Comparison of ENCODE assay signal across 31 cellular contexts in genomic region chr9:122791872-122792669, GRCh38. TPM values are rescaled to one million over a fixed set of nuclear protein-coding genes. Genes with fewer than 3 reads are reported as not detected.
"Had no signal": no experiment of that assay in that cellular context is flagged by ENCODE, and none has a peak within 500 bp of the region (broad histone marks: within the 10 kb centered on the region; RNA-seq: fewer than 3 reads in every experiment).

No MANE protein-coding gene starts in this region.

- H3K4me3 Mint-ChIP-seq: activated CD8-positive, alpha-beta T cell treated with anti-CD3 and anti-CD28 coated beads for 36 hours; activated naive CD8-positive, alpha-beta T cell treated with anti-CD3 and anti-CD28 coated beads, Interleukin-2, amount 50 U/mL, for 24 hours; activated T-cell treated with anti-CD3 and anti-CD28 coated beads, Interleukin-2, amount 50 U/mL, for 24 hours; activated T-helper 1 cell treated with anti-CD3 and anti-CD28 coated beads, Interleukin-12 subunit alpha, Interleukin-12 subunit beta, Interleukin-2, Interleukin-4 antibody, amounts not matched to agents 30 ng/mL and 10 ng/mL and 1 ng/mL, durations not matched to agents 14 hours and 24 hours and 36 hours had no signal

- H3K27ac Mint-ChIP-seq: activated CD8-positive, alpha-beta T cell treated with anti-CD3 and anti-CD28 coated beads for 36 hours; activated naive CD4-positive, alpha-beta T cell treated with anti-CD3 and anti-CD28 coated beads, Interleukin-2, amount 50 U/mL, for 72 hours; activated naive CD8-positive, alpha-beta T cell treated with anti-CD3 and anti-CD28 coated beads, Interleukin-2, amount 50 U/mL, for 24 hours; activated T-cell treated with anti-CD3 and anti-CD28 coated beads, Interleukin-2, amount 50 U/mL, for 24 hours; activated T-helper 1 cell treated with anti-CD3 and anti-CD28 coated beads, Interleukin-12 subunit alpha, Interleukin-12 subunit beta, Interleukin-2, Interleukin-4 antibody, amounts not matched to agents 30 ng/mL and 10 ng/mL and 1 ng/mL, durations not matched to agents 14 hours and 24 hours and 36 hours had no signal

- H3K36me3 Mint-ChIP-seq: activated naive CD4-positive, alpha-beta T cell treated with anti-CD3 and anti-CD28 coated beads, Interleukin-2, amount 50 U/mL, for 72 hours had no signal

- ATAC-seq: activated CD4-positive, CD25-positive, alpha-beta regulatory T cell treated with anti-CD3 and anti-CD28 coated beads, Interleukin-2, amount 50 U/mL, for 24 hours; activated CD8-positive, alpha-beta T cell treated with anti-CD3 and anti-CD28 coated beads for 36 hours; activated naive CD4-positive, alpha-beta T cell treated with anti-CD3 and anti-CD28 coated beads, Interleukin-2, amount 50 U/mL, for 72 hours; activated naive CD8-positive, alpha-beta T cell treated with anti-CD3 and anti-CD28 coated beads, Interleukin-2, amount 50 U/mL, for 24 hours; body of pancreas; Panc1; SK-N-SH treated with all-trans-retinoic acid at 6 μM for 48 hours had no signal

- H3K4me3 ChIP-seq: ascending aorta, body of pancreas, coronary artery, MG63, SJSA1 had no signal

- H3K9me3 ChIP-seq: ascending aorta, body of pancreas, MG63, SJSA1 had no signal

- FAIRE-seq: bronchial epithelial cell had no signal

- H3K4me1 Mint-ChIP-seq: activated naive CD8-positive, alpha-beta T cell treated with anti-CD3 and anti-CD28 coated beads, Interleukin-2, amount 50 U/mL, for 24 hours had no signal

- H3K27me3 ChIP-seq: ascending aorta, body of pancreas, MG63, SJSA1 had no signal

- H3K27me3 Mint-ChIP-seq: activated CD8-positive, alpha-beta T cell treated with anti-CD3 and anti-CD28 coated beads for 36 hours; activated naive CD8-positive, alpha-beta T cell treated with anti-CD3 and anti-CD28 coated beads, Interleukin-2, amount 50 U/mL, for 24 hours; activated T-cell treated with anti-CD3 and anti-CD28 coated beads, Interleukin-2, amount 50 U/mL, for 24 hours had no signal

- H3K9me3 Mint-ChIP-seq: activated CD8-positive, alpha-beta T cell treated with anti-CD3 and anti-CD28 coated beads for 36 hours; activated naive CD8-positive, alpha-beta T cell treated with anti-CD3 and anti-CD28 coated beads, Interleukin-2, amount 50 U/mL, for 24 hours; activated T-cell treated with anti-CD3 and anti-CD28 coated beads, Interleukin-2, amount 50 U/mL, for 24 hours had no signal

- DNase-seq: activated CD4-positive, alpha-beta T cell treated with anti-CD3 and anti-CD28 coated beads for 4 hours; activated CD8-positive, alpha-beta T cell treated with anti-CD3 and anti-CD28 coated beads for 36 hours; activated effector memory CD4-positive, alpha-beta T cell treated with Interleukin-2 at 50 U/mL for 16 hours; activated naive CD4-positive, alpha-beta T cell treated with Interleukin-2 at 50 U/mL for 16 hours; activated naive CD8-positive, alpha-beta T cell treated with anti-CD3 and anti-CD28 coated beads, Interleukin-2, amount 50 U/mL, for 24 hours; activated T-cell treated with anti-CD3 and anti-CD28 coated beads, Interleukin-2, amount 50 U/mL, for 24 hours; amniotic stem cell; body of pancreas; central memory CD4-positive, alpha-beta T cell; MG63; NCI-H1105; NCI-H1436; NCI-H1694 treated with DMSO at 0.1 percent for 48 hours; NCI-H2029 treated with DMSO at 0.1 percent for 48 hours; NCI-H345; NCI-H524; OCI-M1; Right ventricle myocardium superior; SW 1271 had no signal

- H3K4me1 ChIP-seq: ascending aorta, body of pancreas, SJSA1 had no signal

- H3K27ac ChIP-seq: ascending aorta, body of pancreas, coronary artery, RWPE1, SJSA1 had no signal

- H3K36me3 ChIP-seq: ascending aorta, MG63, SJSA1 had no signal

RNA-seq across cellular contexts. Expression of gene OR5C1, which starts 3.3 kb away (rescaled TPM):
- total RNA-seq: activated CD8-positive, alpha-beta T cell treated with anti-CD3 and anti-CD28 coated beads for 36 hours; activated naive CD4-positive, alpha-beta T cell treated with anti-CD3 and anti-CD28 coated beads, Interleukin-2, amount 50 U/mL, for 72 hours; activated T-helper 1 cell treated with anti-CD3 and anti-CD28 coated beads, Interleukin-12 subunit alpha, Interleukin-12 subunit beta, Interleukin-2, Interleukin-4 antibody, amounts not matched to agents 30 ng/mL and 10 ng/mL and 1 ng/mL, durations not matched to agents 14 hours and 24 hours and 36 hours; ascending aorta; body of pancreas; bronchial epithelial cell; chondrocyte; Right ventricle myocardium superior; SJSA1; T-helper 1 cell treated with Interleukin-12 subunit alpha and Interleukin-12 subunit beta and Interleukin-4 antibody, amounts not matched to agents 30 ng/mL and 1 ng/mL, for 36 hours had no signal

RNA-seq across cellular contexts. Expression of gene OR1K1, which starts 7.9 kb away (rescaled TPM):
- total RNA-seq: activated CD8-positive, alpha-beta T cell treated with anti-CD3 and anti-CD28 coated beads for 36 hours; activated naive CD4-positive, alpha-beta T cell treated with anti-CD3 and anti-CD28 coated beads, Interleukin-2, amount 50 U/mL, for 72 hours; activated T-helper 1 cell treated with anti-CD3 and anti-CD28 coated beads, Interleukin-12 subunit alpha, Interleukin-12 subunit beta, Interleukin-2, Interleukin-4 antibody, amounts not matched to agents 30 ng/mL and 10 ng/mL and 1 ng/mL, durations not matched to agents 14 hours and 24 hours and 36 hours; ascending aorta; body of pancreas; bronchial epithelial cell; chondrocyte; Right ventricle myocardium superior; SJSA1; T-helper 1 cell treated with Interleukin-12 subunit alpha and Interleukin-12 subunit beta and Interleukin-4 antibody, amounts not matched to agents 30 ng/mL and 1 ng/mL, for 36 hours had no signal

RNA-seq across cellular contexts. Expression of gene OR1L6, which starts 50.0 kb away (rescaled TPM):
- total RNA-seq: activated CD8-positive, alpha-beta T cell treated with anti-CD3 and anti-CD28 coated beads for 36 hours; activated naive CD4-positive, alpha-beta T cell treated with anti-CD3 and anti-CD28 coated beads, Interleukin-2, amount 50 U/mL, for 72 hours; activated T-helper 1 cell treated with anti-CD3 and anti-CD28 coated beads, Interleukin-12 subunit alpha, Interleukin-12 subunit beta, Interleukin-2, Interleukin-4 antibody, amounts not matched to agents 30 ng/mL and 10 ng/mL and 1 ng/mL, durations not matched to agents 14 hours and 24 hours and 36 hours; ascending aorta; body of pancreas; bronchial epithelial cell; chondrocyte; Right ventricle myocardium superior; SJSA1; T-helper 1 cell treated with Interleukin-12 subunit alpha and Interleukin-12 subunit beta and Interleukin-4 antibody, amounts not matched to agents 30 ng/mL and 1 ng/mL, for 36 hours had no signal
